ENCODE assay signal across 10 cellular contexts in genomic region chr12:114013601-114014345, GRCh38. TPM values are rescaled to one million over a fixed set of nuclear protein-coding genes. Genes with fewer than 3 reads are reported as not detected.
DNase-seq lines count a peak whose midpoint lies in the region; ATAC-seq and TF ChIP-seq lines count a peak whose summit lies in the region.
"Had no signal": no experiment of that assay in that cellular context is flagged by ENCODE, and none has a peak within 500 bp of the region (broad histone marks: within the 10 kb centered on the region; RNA-seq: fewer than 3 reads in every experiment).

No MANE protein-coding gene starts in this region.

- H3K9me2 ChIP-seq in Loucy (replicated peaks; ENCODE audit: low read depth, low read length), result no peaks in the 10 kb centered on the region

- no peak overlapping the region for H3K27ac Mint-ChIP-seq in activated naive CD4-positive, alpha-beta T cell treated with anti-CD3 and anti-CD28 coated beads, Interleukin-2, amount 50 U/mL, for 72 hours
- no peak overlapping the region for H3K27ac Mint-ChIP-seq in activated CD4-positive, alpha-beta T cell treated with anti-CD3 and anti-CD28 coated beads, Interleukin-2, amount 10 ng/mL, durations not matched to agents 24 days and 14 days

- H3K9ac ChIP-seq in Loucy (ENCODE audit: low read depth, low read length, poor library complexity, severe bottlenecking), result no peak overlapping the region
- no peak overlapping the region for H3K9ac ChIP-seq in liver (ENCODE audit: low read depth in 1 of 2, low read length in 2 of 2)

- H3K9me3 Mint-ChIP-seq in activated naive CD4-positive, alpha-beta T cell treated with anti-CD3 and anti-CD28 coated beads, Interleukin-2, amount 50 U/mL, for 72 hours, result no peaks in the 10 kb centered on the region
- peaks cover 4% of the 10 kb centered on the region for H3K9me3 Mint-ChIP-seq in activated CD4-positive, alpha-beta T cell treated with anti-CD3 and anti-CD28 coated beads, Interleukin-2, amount 10 ng/mL, durations not matched to agents 24 days and 14 days

- H3K4me3 Mint-ChIP-seq in activated CD4-positive, alpha-beta T cell treated with anti-CD3 and anti-CD28 coated beads, Interleukin-2, amount 10 ng/mL, durations not matched to agents 24 days and 14 days, result no peak overlapping the region

- peak; percentile 54 for TF ChIP-seq CTCF in Loucy (conservative IDR thresholded peaks at IDR 0.05; ENCODE audit: low read length)
- TF ChIP-seq CTCF in liver (IDR thresholded peaks at IDR 0.05; ENCODE audit: low read depth, low read length, missing input control), result peak; percentile 36

- no peaks in the 10 kb centered on the region for H3K4me1 Mint-ChIP-seq in activated CD4-positive, alpha-beta T cell treated with anti-CD3 and anti-CD28 coated beads, Interleukin-2, amount 10 ng/mL, durations not matched to agents 24 days and 14 days

- peak; percentile 73 to 78 for TF ChIP-seq RAD21 in liver (IDR thresholded peaks at IDR 0.05)

- H3K4me2 ChIP-seq in Loucy (ENCODE audit: low read depth, low read length, poor library complexity, severe bottlenecking), result no peak overlapping the region

- peaks cover 3% of the 10 kb centered on the region for H3K27me3 Mint-ChIP-seq in activated CD4-positive, alpha-beta T cell treated with anti-CD3 and anti-CD28 coated beads, Interleukin-2, amount 10 ng/mL, durations not matched to agents 24 days and 14 days

- intact Hi-C loops in activated CD4-positive, alpha-beta T cell treated with anti-CD3 and anti-CD28 coated beads, Interleukin-2, amount 10 ng/mL, durations not matched to agents 24 days and 14 days (cut with micrococcal nuclease), result no loop called here

- WGBS in liver, result 36% methylated on average over 6 of the region's 6 CpGs

- H3K36me3 Mint-ChIP-seq in activated naive CD4-positive, alpha-beta T cell treated with anti-CD3 and anti-CD28 coated beads, Interleukin-2, amount 50 U/mL, for 72 hours, result no peaks in the 10 kb centered on the region
- H3K36me3 Mint-ChIP-seq in activated CD4-positive, alpha-beta T cell treated with anti-CD3 and anti-CD28 coated beads, Interleukin-2, amount 10 ng/mL, durations not matched to agents 24 days and 14 days (ENCODE audit: low read depth), result no peaks in the 10 kb centered on the region

- no peaks in the 10 kb centered on the region for H3K9me3 ChIP-seq in Loucy (ENCODE audit: insufficient read depth, low read depth, low read length)
- no peaks in the 10 kb centered on the region for H3K9me3 ChIP-seq in liver (ENCODE audit: control insufficient read depth in 4 of 4, low read length in 3 of 4)

- no peak overlapping the region for H3K27ac ChIP-seq in liver (ENCODE audit: low read depth in 1 of 2, low read length in 2 of 2)

- DNase-seq in ELF-1 (ENCODE audit: low read depth, low spot score) (peak; percentile 74), SK-N-DZ (ENCODE audit: low spot score) (peak; percentile 20), NCI-H446 (lab: John Stamatoyannopoulos, UW) (no peak)
- DNase-seq in activated naive CD4-positive, alpha-beta T cell treated with anti-CD3 and anti-CD28 coated beads, Interleukin-2, amount 50 U/mL, for 72 hours (ENCODE audit: low spot score in 2 of 2), result no peak
- DNase-seq in activated CD4-positive, alpha-beta T cell treated with anti-CD3 and anti-CD28 coated beads, Interleukin-2, amount 10 ng/mL, durations not matched to agents 24 days and 14 days, result no peak
- DNase-seq: activated CD4-positive, CD25-positive, alpha-beta regulatory T cell treated with anti-CD3 and anti-CD28 coated beads, Interleukin-2, amount 50 U/mL, for 72 hours; cortex of kidney had no signal

- H3K4me1 ChIP-seq in Loucy (ENCODE audit: insufficient read depth, low read length, poor library complexity, severe bottlenecking) (no peaks in the 10 kb centered on the region), liver (ENCODE audit: control insufficient read depth in 4 of 4, insufficient read depth in 4 of 4, low read length in 3 of 4) (no peaks in the 10 kb centered on the region)

- H3K4me3 ChIP-seq in Loucy (ENCODE audit: low read length, poor library complexity, severe bottlenecking), result no peak overlapping the region
- no peak overlapping the region for H3K4me3 ChIP-seq in liver (ENCODE audit: low read depth in 1 of 3, low read length in 3 of 3)

- no peaks in the 10 kb centered on the region for H3K27me3 ChIP-seq in Loucy (ENCODE audit: insufficient read depth, low read length, poor library complexity, severe bottlenecking)
- H3K27me3 ChIP-seq in liver (ENCODE audit: control insufficient read depth in 4 of 4, insufficient read depth in 4 of 4, low read length in 3 of 4), result no peaks in the 10 kb centered on the region

- no peaks in the 10 kb centered on the region for H3F3A ChIP-seq in Loucy (ENCODE audit: low read depth)

- no peaks in the 10 kb centered on the region for H4K20me1 ChIP-seq in Loucy (ENCODE audit: insufficient read depth, low read length, poor library complexity, severe bottlenecking)

- peak overlapping the region; percentile 51; the same call in 1 of the 2 replicates for H2AFZ ChIP-seq in Loucy (ENCODE audit: low read length)

- no peaks in the 10 kb centered on the region for H3K36me3 ChIP-seq in Loucy (ENCODE audit: insufficient read depth, low read length)
- no peaks in the 10 kb centered on the region for H3K36me3 ChIP-seq in liver (ENCODE audit: control insufficient read depth in 4 of 4, insufficient read depth in 3 of 4, low read depth in 1 of 4, low read length in 3 of 4)

- H3K79me2 ChIP-seq in Loucy (ENCODE audit: insufficient read depth, low read length), result no peaks in the 10 kb centered on the region

- ATAC-seq in GM19351 (IDR thresholded peaks at IDR 0.05; ENCODE audit: unreplicated experiment), result no peak
- ATAC-seq in activated naive CD4-positive, alpha-beta T cell treated with anti-CD3 and anti-CD28 coated beads, Interleukin-2, amount 50 U/mL, for 72 hours, result no peak

TF ChIP-seq in liver, 16 proteins besides CTCF, POLR2A, EP300 and RAD21 (continues in another document):
- no peak for TF ChIP-seq MAX (IDR thresholded peaks at IDR 0.05)
- TF ChIP-seq HNF4G (IDR thresholded peaks at IDR 0.05), result no peak
- TF ChIP-seq REST (IDR thresholded peaks at IDR 0.05), result no peak
- no peak for TF ChIP-seq ZBTB33 (IDR thresholded peaks at IDR 0.05)
- TF ChIP-seq ATF3 (IDR thresholded peaks at IDR 0.05), result no peak
- TF ChIP-seq EGR1 (IDR thresholded peaks at IDR 0.05; ENCODE audit: low read depth in 2 of 2), result no peak
- TF ChIP-seq RXRA (IDR thresholded peaks at IDR 0.05), result no peak
- TF ChIP-seq YY1 (IDR thresholded peaks at IDR 0.05), result no peak
- TF ChIP-seq SP1 (IDR thresholded peaks at IDR 0.05), result no peak
- TF ChIP-seq HNF4A (conservative IDR thresholded peaks at IDR 0.05), result no peak
- no peak for TF ChIP-seq FOXA1 (IDR thresholded peaks at IDR 0.05)
- no peak for TF ChIP-seq TAF1 (conservative IDR thresholded peaks at IDR 0.05)

RNA-seq across cellular contexts. Expression of gene RBM19, which starts 47.6 kb away (rescaled TPM):
- polyA plus RNA-seq in SK-N-DZ (2014; cell fraction: cytosol; rRNA removed), result 25.3 and 30.1 TPM in 2 replicates
- polyA plus RNA-seq in SK-N-DZ (2014; cell fraction: nucleus; rRNA removed), result 72.0 and 106 TPM in 2 replicates
- total RNA-seq in liver, result 10 to 100 TPM in 1 of 2 donors, 1 to 10 TPM in 1; 10.0 to 18.7 TPM
- 1 to 10 TPM; 7.9 TPM for polyA plus RNA-seq in liver
- 10 to 100 TPM; 63.6 to 86.0 TPM for total RNA-seq in activated naive CD4-positive, alpha-beta T cell treated with anti-CD3 and anti-CD28 coated beads, Interleukin-2, amount 50 U/mL, for 72 hours
- total RNA-seq in activated CD4-positive, alpha-beta T cell treated with anti-CD3 and anti-CD28 coated beads, Interleukin-2, amount 10 ng/mL, durations not matched to agents 24 days and 14 days, result 102 and 105 TPM in 2 replicates

Comparison
In these comparisons a context has a peak if more than half of its experiments do, and no peak if none do; other contexts are left out.
1. DNase-seq: peak in ELF-1 (single experiment) and SK-N-DZ (single experiment); none in NCI-H446 (0 of 2), activated naive CD4-positive, alpha-beta T cell treated with anti-CD3 and anti-CD28 coated beads, Interleukin-2, amount 50 U/mL, for 72 hours (0 of 2) and activated CD4-positive, alpha-beta T cell treated with anti-CD3 and anti-CD28 coated beads, Interleukin-2, amount 10 ng/mL, durations not matched to agents 24 days and 14 days (single experiment).